In genomic region chr3:52039426-52039825, GRCh38 we compare ENCODE assay signal across 1 cellular context.
TF ChIP-seq lines count a peak whose summit lies in the region.

No MANE protein-coding gene starts in this region.

TF ChIP-seq in H1, 55 proteins besides CTCF, POLR2A, EP300 and RAD21:
- no peak for TF ChIP-seq YY1 (IDR thresholded peaks at IDR 0.05; ENCODE audit: low read depth, low read length)
- TF ChIP-seq TAF7 (optimal IDR thresholded peaks at IDR 0.05; ENCODE audit: borderline replicate concordance, low read depth, low read length), result no peak
- TF ChIP-seq NANOG (IDR thresholded peaks at IDR 0.05; ENCODE audit: insufficient read depth, low read depth, low read length, poor library complexity, severe bottlenecking), result no peak
- TF ChIP-seq CBX5 (IDR thresholded peaks at IDR 0.05; ENCODE audit: low read depth, low read length), result no peak
